In the genomic region with DNA sequence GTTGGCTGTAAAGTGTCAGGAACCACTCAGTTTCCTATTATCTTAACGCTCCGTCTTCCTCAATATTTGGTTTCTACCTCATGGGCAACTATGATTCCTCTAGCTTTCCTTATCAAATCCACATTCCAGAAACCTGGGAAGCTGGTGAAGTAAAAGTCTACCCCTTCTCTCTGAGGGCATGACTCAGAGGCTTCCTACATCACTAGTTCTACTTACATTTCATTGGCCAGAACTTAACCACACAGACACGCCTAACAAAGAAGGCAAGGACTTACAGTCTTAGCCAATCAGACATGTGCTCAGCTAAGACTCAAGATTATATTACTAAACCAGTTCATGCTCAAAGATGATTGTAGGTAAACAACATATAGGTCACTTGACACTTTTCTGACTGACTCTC, we compare ENCODE assay signal across 1 cellular context.
TF ChIP-seq lines count a peak whose summit lies in the region.

No MANE protein-coding gene starts in this region.

TF ChIP-seq in IMR-90, 13 proteins besides CTCF, POLR2A, EP300 and RAD21 (continued from another document):
- TF ChIP-seq NFE2L2 (IDR thresholded peaks at IDR 0.05; ENCODE audit: low read depth, low read length) (no peak), CEBPB (IDR thresholded peaks at IDR 0.05; ENCODE audit: low read depth, low read length) (no peak), MAZ (IDR thresholded peaks at IDR 0.05; ENCODE audit: borderline replicate concordance, low read depth, low read length) (no peak), RCOR1 (IDR thresholded peaks at IDR 0.05; ENCODE audit: insufficient replicate concordance, low read length) (no peak), BHLHE40 (IDR thresholded peaks at IDR 0.05; ENCODE audit: low read depth, low read length) (no peak), MXI1 (IDR thresholded peaks at IDR 0.05; ENCODE audit: borderline replicate concordance, low read depth, low read length) (no peak), CHD1 (IDR thresholded peaks at IDR 0.05; ENCODE audit: low read depth, low read length) (no peak), SMC3 (IDR thresholded peaks at IDR 0.05; ENCODE audit: low read depth, low read length) (no peak), RFX5 (IDR thresholded peaks at IDR 0.05; ENCODE audit: low read depth, low read length) (no peak), MAFK (IDR thresholded peaks at IDR 0.05; ENCODE audit: low read depth, low read length) (no peak)
- TF ChIP-seq, protein P1, sequence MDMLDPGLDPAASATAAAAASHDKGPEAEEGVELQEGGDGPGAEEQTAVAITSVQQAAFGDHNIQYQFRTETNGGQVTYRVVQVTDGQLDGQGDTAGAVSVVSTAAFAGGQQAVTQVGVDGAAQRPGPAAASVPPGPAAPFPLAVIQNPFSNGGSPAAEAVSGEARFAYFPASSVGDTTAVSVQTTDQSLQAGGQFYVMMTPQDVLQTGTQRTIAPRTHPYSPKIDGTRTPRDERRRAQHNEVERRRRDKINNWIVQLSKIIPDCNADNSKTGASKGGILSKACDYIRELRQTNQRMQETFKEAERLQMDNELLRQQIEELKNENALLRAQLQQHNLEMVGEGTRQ (IDR thresholded peaks at IDR 0.05; ENCODE audit: low read depth, low read length), result no peak
- TF ChIP-seq, protein P2, sequence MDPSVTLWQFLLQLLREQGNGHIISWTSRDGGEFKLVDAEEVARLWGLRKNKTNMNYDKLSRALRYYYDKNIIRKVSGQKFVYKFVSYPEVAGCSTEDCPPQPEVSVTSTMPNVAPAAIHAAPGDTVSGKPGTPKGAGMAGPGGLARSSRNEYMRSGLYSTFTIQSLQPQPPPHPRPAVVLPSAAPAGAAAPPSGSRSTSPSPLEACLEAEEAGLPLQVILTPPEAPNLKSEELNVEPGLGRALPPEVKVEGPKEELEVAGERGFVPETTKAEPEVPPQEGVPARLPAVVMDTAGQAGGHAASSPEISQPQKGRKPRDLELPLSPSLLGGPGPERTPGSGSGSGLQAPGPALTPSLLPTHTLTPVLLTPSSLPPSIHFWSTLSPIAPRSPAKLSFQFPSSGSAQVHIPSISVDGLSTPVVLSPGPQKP (IDR thresholded peaks at IDR 0.05; ENCODE audit: borderline replicate concordance, low read depth, low read length), result no peak
